12 cellular contexts compared by ENCODE assay signal in the genomic region with DNA sequence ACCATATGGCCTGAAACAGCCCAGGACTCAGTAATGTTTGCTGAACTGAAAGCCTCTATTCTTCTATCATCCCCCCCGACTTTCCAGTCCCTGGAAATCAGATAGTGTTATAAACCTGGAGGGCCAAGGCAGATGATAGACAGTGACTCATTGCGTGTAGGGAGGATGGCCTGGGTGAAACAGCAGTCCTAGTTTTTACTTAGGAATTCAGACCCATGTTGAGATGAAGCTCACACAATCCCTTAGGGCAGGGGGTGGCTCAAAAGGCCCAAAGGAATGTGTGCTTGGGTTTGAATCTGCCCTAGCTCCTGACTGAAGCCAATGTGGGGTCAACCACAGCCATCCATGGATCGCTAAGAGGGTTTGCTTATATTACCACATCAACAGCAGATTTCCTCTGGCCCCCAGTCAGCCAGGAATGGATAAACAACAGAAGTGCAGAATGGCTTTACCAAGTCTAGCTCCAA. TPM values are rescaled to one million over a fixed set of nuclear protein-coding genes. Genes with fewer than 3 reads are reported as not detected.
DNase-seq lines count a peak whose midpoint lies in the region; ATAC-seq and TF ChIP-seq lines count a peak whose summit lies in the region.
"Had no signal": no experiment of that assay in that cellular context is flagged by ENCODE, and none has a peak within 500 bp of the region (broad histone marks: within the 10 kb centered on the region; RNA-seq: fewer than 3 reads in every experiment).

No MANE protein-coding gene starts in this region.

- H3K4me1 ChIP-seq in RWPE2 (ENCODE audit: insufficient read depth, poor library complexity, severe bottlenecking) (peaks cover 30% of the 10 kb centered on the region), smooth muscle cell (ENCODE audit: low read depth) (peaks cover 23% of the 10 kb centered on the region)

- H3K9me3 ChIP-seq in RWPE2 (ENCODE audit: severe bottlenecking) (no peaks in the 10 kb centered on the region), smooth muscle cell (replicated peaks; ENCODE audit: low read depth) (no peaks in the 10 kb centered on the region)
- H3K9me3 ChIP-seq: heart right ventricle had no signal

- no peaks in the 10 kb centered on the region for H4K20me1 ChIP-seq in smooth muscle cell (ENCODE audit: low read depth)

- no peaks in the 10 kb centered on the region for H3K36me3 ChIP-seq in RWPE2 (ENCODE audit: low read depth)
- no peaks in the 10 kb centered on the region for H3K36me3 ChIP-seq in smooth muscle cell (ENCODE audit: low read depth)
- H3K36me3 ChIP-seq: heart right ventricle had no signal

- peaks cover 20% of the 10 kb centered on the region for H3F3A ChIP-seq in smooth muscle cell (ENCODE audit: low read depth)

- H3K79me2 ChIP-seq in smooth muscle cell (ENCODE audit: low read depth) = no peaks in the 10 kb centered on the region

- DNase-seq in H4 (ENCODE audit: low spot score) (peak; percentile 97), RWPE2 (ENCODE audit: low spot score) (no peak), fibroblast of mammary gland (ENCODE audit: low read depth) (peak; percentile 93), smooth muscle cell (lab: John Stamatoyannopoulos, UW; ENCODE audit: unreplicated experiment) (no peak), T-helper 1 cell (no peak), D341Med (ENCODE audit: low spot score) (no peak)
- DNase-seq in activated CD4-positive, alpha-beta T cell treated with anti-CD3 and anti-CD28 coated beads, Interleukin-2, amount 50 U/mL, for 4 hours = no peak
- DNase-seq: activated T-cell treated with anti-CD3 and anti-CD28 coated beads, Interleukin-2, amount 50 U/mL, for 48 hours; heart right ventricle had no signal

- peak overlapping the region; percentile 79 for H3K27ac ChIP-seq in RWPE2 (ENCODE audit: poor library complexity, severe bottlenecking)
- peak overlapping the region; percentile 84 for H3K27ac ChIP-seq in smooth muscle cell (ENCODE audit: low read depth)
- H3K27ac ChIP-seq: heart right ventricle, VCaP had no signal

- ATAC-seq in RWPE2 (ENCODE audit: low read depth) = peak; percentile 83
- ATAC-seq: heart right ventricle; stimulated activated effector memory CD8-positive, alpha-beta T cell treated with anti-CD3 and anti-CD28 coated beads, Interleukin-12 subunit alpha, Interleukin-12 subunit beta, amount 100 ng/mL, for 72 hours had no signal

- TF ChIP-seq CTCF in RWPE2 (IDR thresholded peaks at IDR 0.05; ENCODE audit: poor library complexity, severe bottlenecking) (no peak), fibroblast of mammary gland (conservative IDR thresholded peaks at IDR 0.05; ENCODE audit: control insufficient read depth, insufficient read depth, low read depth, low read length) (no peak), smooth muscle cell (IDR thresholded peaks at IDR 0.05; ENCODE audit: borderline replicate concordance, insufficient read depth, poor library complexity, severe bottlenecking) (no peak)

- WGBS in smooth muscle cell (ENCODE audit: low lambda C conversion rate) = 1% methylated on average over 3 of the region's 3 CpGs

- no peaks in the 10 kb centered on the region for H3K27me3 ChIP-seq in RWPE2 (ENCODE audit: insufficient read depth, poor library complexity, severe bottlenecking)
- H3K27me3 ChIP-seq in smooth muscle cell (ENCODE audit: low read depth) = no peaks in the 10 kb centered on the region
- H3K27me3 ChIP-seq: heart right ventricle had no signal

- H3K4me3 ChIP-seq in RWPE2 (ENCODE audit: severe bottlenecking) = no peak overlapping the region
- H3K4me3 ChIP-seq in fibroblast of mammary gland (ENCODE audit: control insufficient read depth, low read depth, low read length) = no peak overlapping the region
- no peak overlapping the region for H3K4me3 ChIP-seq in smooth muscle cell
- H3K4me3 ChIP-seq: heart right ventricle had no signal

- no peak overlapping the region for H2AFZ ChIP-seq in smooth muscle cell (ENCODE audit: low read depth)

- H3K9ac ChIP-seq in smooth muscle cell (ENCODE audit: low read depth) = peak overlapping the region; percentile 15

- peak overlapping the region; percentile 75 for H3K4me2 ChIP-seq in smooth muscle cell

RNA-seq across cellular contexts. Expression of a gene that starts 22.7 kb away (rescaled TPM):
- 1,142 and 1,215 TPM in 2 replicates for total RNA-seq in H4 (2014; rRNA removed; shearing (Covaris generic))
- 937 and 981 TPM in 2 replicates for total RNA-seq in smooth muscle cell
- 930 and 1,035 TPM in 2 replicates for polyA plus RNA-seq in smooth muscle cell

RNA-seq across cellular contexts. Expression of a gene that starts 43.9 kb away (rescaled TPM):
- total RNA-seq in H4 (2014; rRNA removed; shearing (Covaris generic)) = not detected in 2 replicates
- total RNA-seq in smooth muscle cell = 0.36 and 0.54 TPM in 2 replicates
- 1.9 TPM in 1 of 2 replicates, not detected in the other for polyA plus RNA-seq in smooth muscle cell
- total RNA-seq: G401 had no signal

Comparison
In these comparisons a context has a peak if more than half of its experiments do, and no peak if none do; other contexts are left out.
1. DNase-seq: peak in H4 (single experiment) and fibroblast of mammary gland (single experiment); none in RWPE2 (single experiment), smooth muscle cell (single experiment), T-helper 1 cell (0 of 5), activated CD4-positive, alpha-beta T cell treated with anti-CD3 and anti-CD28 coated beads, Interleukin-2, amount 50 U/mL, for 4 hours (0 of 2) and D341Med (single experiment).